2 cellular contexts compared by ENCODE assay signal in the genomic region with DNA sequence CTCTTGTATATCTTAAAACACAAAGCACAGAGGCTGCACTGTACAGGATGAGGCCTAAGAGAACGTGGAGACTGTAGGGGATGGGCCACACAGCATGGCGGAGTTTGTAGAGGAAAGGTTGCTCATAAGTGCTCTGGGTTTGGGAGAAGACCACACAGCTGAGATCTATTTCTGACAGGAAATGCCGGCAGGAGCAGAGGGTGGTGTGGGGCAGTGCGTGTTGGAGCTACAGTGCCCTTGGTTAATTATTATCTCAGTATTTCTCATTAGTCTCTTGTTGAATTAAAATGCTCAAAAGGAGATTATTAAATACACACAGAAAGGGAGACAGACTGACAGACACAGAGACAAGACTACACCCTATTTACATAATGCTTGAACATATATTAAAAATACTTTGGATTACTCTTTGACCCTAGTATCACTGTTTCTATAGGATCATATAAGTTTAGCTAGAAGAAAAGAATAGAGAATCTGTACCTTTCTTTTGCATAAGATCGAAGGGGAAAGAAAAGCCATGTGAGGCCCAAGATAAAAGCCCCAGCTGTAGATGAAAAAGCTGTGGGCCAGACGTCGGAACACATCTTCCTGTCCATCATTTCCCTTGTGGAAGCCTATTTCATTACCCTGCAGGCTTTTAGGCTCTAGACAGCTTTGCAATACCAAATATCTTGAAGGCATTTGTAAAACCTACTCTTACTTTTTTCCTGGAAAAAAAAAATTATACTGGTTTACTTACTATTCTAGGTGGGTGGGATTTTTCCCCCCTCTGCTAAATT.
TF ChIP-seq lines count a peak whose summit lies in the region.

No MANE protein-coding gene starts in this region.

TF ChIP-seq in IMR-90, 13 proteins besides CTCF, POLR2A, EP300 and RAD21:
- TF ChIP-seq CHD1 (IDR thresholded peaks at IDR 0.05; ENCODE audit: low read depth, low read length) (no peak), FOS (IDR thresholded peaks at IDR 0.05; ENCODE audit: low read depth, low read length) (no peak), NFE2L2 (IDR thresholded peaks at IDR 0.05; ENCODE audit: low read depth, low read length) (no peak), RFX5 (IDR thresholded peaks at IDR 0.05; ENCODE audit: low read depth, low read length) (no peak), SMC3 (IDR thresholded peaks at IDR 0.05; ENCODE audit: low read depth, low read length) (no peak), BHLHE40 (IDR thresholded peaks at IDR 0.05; ENCODE audit: low read depth, low read length) (no peak), MAZ (IDR thresholded peaks at IDR 0.05; ENCODE audit: borderline replicate concordance, low read depth, low read length) (no peak)
- TF ChIP-seq, protein P1, sequence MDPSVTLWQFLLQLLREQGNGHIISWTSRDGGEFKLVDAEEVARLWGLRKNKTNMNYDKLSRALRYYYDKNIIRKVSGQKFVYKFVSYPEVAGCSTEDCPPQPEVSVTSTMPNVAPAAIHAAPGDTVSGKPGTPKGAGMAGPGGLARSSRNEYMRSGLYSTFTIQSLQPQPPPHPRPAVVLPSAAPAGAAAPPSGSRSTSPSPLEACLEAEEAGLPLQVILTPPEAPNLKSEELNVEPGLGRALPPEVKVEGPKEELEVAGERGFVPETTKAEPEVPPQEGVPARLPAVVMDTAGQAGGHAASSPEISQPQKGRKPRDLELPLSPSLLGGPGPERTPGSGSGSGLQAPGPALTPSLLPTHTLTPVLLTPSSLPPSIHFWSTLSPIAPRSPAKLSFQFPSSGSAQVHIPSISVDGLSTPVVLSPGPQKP (IDR thresholded peaks at IDR 0.05; ENCODE audit: borderline replicate concordance, low read depth, low read length) = no peak
- TF ChIP-seq, protein P2, sequence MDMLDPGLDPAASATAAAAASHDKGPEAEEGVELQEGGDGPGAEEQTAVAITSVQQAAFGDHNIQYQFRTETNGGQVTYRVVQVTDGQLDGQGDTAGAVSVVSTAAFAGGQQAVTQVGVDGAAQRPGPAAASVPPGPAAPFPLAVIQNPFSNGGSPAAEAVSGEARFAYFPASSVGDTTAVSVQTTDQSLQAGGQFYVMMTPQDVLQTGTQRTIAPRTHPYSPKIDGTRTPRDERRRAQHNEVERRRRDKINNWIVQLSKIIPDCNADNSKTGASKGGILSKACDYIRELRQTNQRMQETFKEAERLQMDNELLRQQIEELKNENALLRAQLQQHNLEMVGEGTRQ (IDR thresholded peaks at IDR 0.05; ENCODE audit: low read depth, low read length) = no peak

TF ChIP-seq in HepG2, 621 proteins besides CTCF, POLR2A, EP300 and RAD21:
- no peak for TF ChIP-seq FIP1L1 (IDR thresholded peaks at IDR 0.05; ENCODE audit: borderline replicate concordance, insufficient read depth, low read depth, low read length)
- 0 out of 2 replicates have a peak, but pooled peaks have one; percentile 14 for TF ChIP-seq PPARG (CRISPR knock-in tag; conservative IDR thresholded peaks at IDR 0.05)
TF ChIP-seq in HepG2: peak in this region for 1.
